In the genomic region with DNA sequence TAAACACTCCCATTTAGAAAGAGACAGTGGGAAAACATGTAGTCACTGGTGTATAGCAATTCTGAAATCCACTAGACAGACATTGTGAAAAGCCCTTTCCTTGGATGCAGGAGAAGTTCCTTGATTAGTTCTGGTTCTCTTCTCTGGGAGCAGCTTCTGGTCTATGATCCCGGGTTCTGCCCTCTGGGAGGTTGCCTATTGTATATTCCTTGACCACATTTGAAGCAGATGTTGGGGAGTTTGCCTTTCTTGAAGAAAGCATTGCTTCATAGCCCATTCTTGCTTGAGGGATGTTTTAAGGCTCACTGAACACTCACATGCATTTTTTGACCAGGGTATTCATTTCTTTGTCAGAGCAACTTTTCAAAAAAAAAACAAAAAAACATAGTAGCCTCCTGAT, we compare ENCODE assay signal across 18 cellular contexts.
DNase-seq lines count a peak whose midpoint lies in the region; ATAC-seq and TF ChIP-seq lines count a peak whose summit lies in the region.
"Had no signal": no experiment of that assay in that cellular context is flagged by ENCODE, and none has a peak within 500 bp of the region (broad histone marks: within the 10 kb centered on the region; RNA-seq: fewer than 3 reads in every experiment).

No MANE protein-coding gene starts in this region.

- no peak overlapping the region for H3K4me3 ChIP-seq in mammary epithelial cell (replicated peaks in 1 of 3; ENCODE audit: insufficient read depth in 1 of 3, low read depth in 2 of 3, low read length in 3 of 3)
- H3K4me3 ChIP-seq in epithelial cell of proximal tubule (ENCODE audit: low read depth, low read length), result no peak overlapping the region
- H3K4me3 ChIP-seq: PC-9 had no signal

- POLR2A ChIA-PET in MCF 10A (lab: Yijun Ruan, JAX), result interaction anchor here (0.7 kb wide), 1 partner anchor 16 kb away, joined by 3 read pairs; no protein-coding TSS in a partner anchor

- CTCF ChIA-PET in mammary epithelial cell (lab: Charles Lee; ENCODE audit: low non-redundant PET), result no interaction called here
- CTCF ChIA-PET in MCF 10A (lab: Yijun Ruan, JAX), result no interaction called here

- no peaks in the 10 kb centered on the region for H3K36me3 ChIP-seq in mammary epithelial cell (ENCODE audit: insufficient read depth, low read length)

- BruUV-seq in mammary epithelial cell (replicated peaks; lab: Mats Ljungman, UMichigan) (no TSS peak), MCF 10A (replicated peaks; lab: Mats Ljungman, UMichigan) (no TSS peak)

- H3K27ac ChIP-seq in mammary epithelial cell (ENCODE audit: insufficient read depth, low read depth, low read length), result no peak overlapping the region
- H3K27ac ChIP-seq: 22Rv1, HL-60, PC-9 had no signal

- H3K27me3 ChIP-seq in mammary epithelial cell (ENCODE audit: insufficient read depth, low read length), result no peaks in the 10 kb centered on the region

- ATAC-seq in stimulated activated naive CD8-positive, alpha-beta T cell treated with anti-CD3 and anti-CD28 coated beads, Interleukin-15, amount 100 ng/mL, for 72 hours, result no peak
- ATAC-seq in stimulated activated naive B cell treated with anti-CD40 and anti-IgM and Interleukin-4, amounts not matched to agents 10 μg/mL and 1 μg/mL and 100 μg/mL, for 72 hours (replicated peaks), result no peak
- ATAC-seq: CD8-positive, alpha-beta T cell had no signal

- H3K27me3 Mint-ChIP-seq in MCF 10A (ENCODE audit: insufficient read depth, unreplicated experiment) (no peaks in the 10 kb centered on the region), CD14-positive monocyte (ENCODE audit: low read depth in 3 of 3) (no peaks in the 10 kb centered on the region)
- H3K27me3 Mint-ChIP-seq in stimulated activated naive CD8-positive, alpha-beta T cell treated with anti-CD3 and anti-CD28 coated beads, Interleukin-15, amount 100 ng/mL, for 72 hours, result no peaks in the 10 kb centered on the region
- H3K27me3 Mint-ChIP-seq in stimulated activated naive B cell treated with anti-CD40 and anti-IgM and Interleukin-4, amounts not matched to agents 10 μg/mL and 1 μg/mL and 100 μg/mL, for 72 hours, result peaks cover 0 to 9% of the 10 kb centered on the region in 2 donors

- H3K27ac Mint-ChIP-seq in MCF 10A (ENCODE audit: low read depth, unreplicated experiment), result no peak overlapping the region
- H3K27ac Mint-ChIP-seq in CD14-positive monocyte, result no peak overlapping the region
- no peak overlapping the region for H3K27ac Mint-ChIP-seq in stimulated activated naive CD8-positive, alpha-beta T cell treated with anti-CD3 and anti-CD28 coated beads, Interleukin-15, amount 100 ng/mL, for 72 hours
- no peak overlapping the region for H3K27ac Mint-ChIP-seq in stimulated activated naive B cell treated with anti-CD40 and anti-IgM and Interleukin-4, amounts not matched to agents 10 μg/mL and 1 μg/mL and 100 μg/mL, for 72 hours
- H3K27ac Mint-ChIP-seq: CD8-positive, alpha-beta T cell had no signal

- no peak overlapping the region for H3K9ac ChIP-seq in mammary epithelial cell (ENCODE audit: insufficient read depth, low read length)

- no peaks in the 10 kb centered on the region for H4K20me1 ChIP-seq in mammary epithelial cell (ENCODE audit: insufficient read depth, low read length)

- peaks cover 8% of the 10 kb centered on the region for H3K4me1 Mint-ChIP-seq in MCF 10A (ENCODE audit: insufficient read depth, unreplicated experiment)
- no peaks in the 10 kb centered on the region for H3K4me1 Mint-ChIP-seq in CD14-positive monocyte
- no peaks in the 10 kb centered on the region for H3K4me1 Mint-ChIP-seq in stimulated activated naive CD8-positive, alpha-beta T cell treated with anti-CD3 and anti-CD28 coated beads, Interleukin-15, amount 100 ng/mL, for 72 hours
- no peaks in the 10 kb centered on the region for H3K4me1 Mint-ChIP-seq in stimulated activated naive B cell treated with anti-CD40 and anti-IgM and Interleukin-4, amounts not matched to agents 10 μg/mL and 1 μg/mL and 100 μg/mL, for 72 hours

- no peaks in the 10 kb centered on the region for H3K4me1 ChIP-seq in mammary epithelial cell (ENCODE audit: insufficient read depth, low read length)

- peak overlapping the region; percentile 2 for H2AFZ ChIP-seq in mammary epithelial cell (ENCODE audit: low read depth, low read length)
- H2AFZ ChIP-seq: PC-9 had no signal

- in situ Hi-C loops in mammary epithelial cell (cut with MboI; ENCODE audit: low sequenced_read_pairs in 2 of 2), result loop anchor here in 1 of 2 donors (25.0 kb wide), 1 partner anchor 644 kb away; a partner anchor contains a TSS

- no peak for DNase-seq in mammary epithelial cell
- no peak for DNase-seq in MCF 10A (ENCODE audit: unreplicated experiment)
- DNase-seq in epithelial cell of proximal tubule (ENCODE audit: low read depth), result peak; percentile 23
- DNase-seq in foreskin melanocyte, result peak; percentile 40
- no peak for DNase-seq in CD14-positive monocyte (ENCODE audit: low spot score)
- DNase-seq in medulla oblongata (ENCODE audit: extremely low spot score), result no peak
- no peak for DNase-seq in stimulated activated naive CD8-positive, alpha-beta T cell treated with anti-CD3 and anti-CD28 coated beads, Interleukin-15, amount 100 ng/mL, for 72 hours
- DNase-seq in stimulated activated naive B cell treated with anti-CD40 and anti-IgM and Interleukin-4, amounts not matched to agents 10 μg/mL and 1 μg/mL and 100 μg/mL, for 72 hours, result no peak
- DNase-seq: Calu3; CD8-positive, alpha-beta T cell; IMR-90; NCI-H1417 treated with DMSO at 0.1 percent for 48 hours; NCI-H187 treated with DMSO at 0.1 percent for 48 hours; NCI-H2227 treated with DMSO at 0.1 percent for 48 hours; NCI-H510A treated with DMSO at 0.1 percent for 48 hours; PC-9 had no signal

- H3K9me3 ChIP-seq in mammary epithelial cell (replicated peaks; ENCODE audit: insufficient read depth, low read length), result no peaks in the 10 kb centered on the region

- peaks cover 4% of the 10 kb centered on the region for H3K36me3 Mint-ChIP-seq in MCF 10A (ENCODE audit: insufficient read depth, unreplicated experiment)
- H3K36me3 Mint-ChIP-seq in CD14-positive monocyte, result no peaks in the 10 kb centered on the region
- H3K36me3 Mint-ChIP-seq in stimulated activated naive B cell treated with anti-CD40 and anti-IgM and Interleukin-4, amounts not matched to agents 10 μg/mL and 1 μg/mL and 100 μg/mL, for 72 hours, result no peaks in the 10 kb centered on the region
- H3K36me3 Mint-ChIP-seq: CD8-positive, alpha-beta T cell had no signal

- TF ChIP-seq CTCF in mammary epithelial cell (conservative IDR thresholded peaks at IDR 0.05 in 1 of 2, IDR thresholded peaks at IDR 0.05 in 1 of 2; ENCODE audit: extremely low read depth in 1 of 2, insufficient read depth in 1 of 2, low read depth in 1 of 2, low read length in 2 of 2) (no peak), MCF 10A (IDR thresholded peaks at IDR 0.05; ENCODE audit: unreplicated experiment) (no peak), epithelial cell of proximal tubule (conservative IDR thresholded peaks at IDR 0.05; ENCODE audit: low read depth, low read length) (no peak), CD14-positive monocyte (IDR thresholded peaks at IDR 0.05) (no peak)

- dilution Hi-C loops in mammary epithelial cell (cut with HindIII; ENCODE audit: low sequenced_read_pairs), result no loop called here

- WGBS in mammary epithelial cell (ENCODE audit: low coverage, missing lambda C conversion rate), result 88% methylated on average over 1 of the region's 1 CpG

- H3K9me3 Mint-ChIP-seq in MCF 10A (ENCODE audit: unreplicated experiment) (no peaks in the 10 kb centered on the region), CD14-positive monocyte (peaks cover 0 to 3% (median 0%) of the 10 kb centered on the region in 7 donors)
- no peaks in the 10 kb centered on the region for H3K9me3 Mint-ChIP-seq in stimulated activated naive CD8-positive, alpha-beta T cell treated with anti-CD3 and anti-CD28 coated beads, Interleukin-15, amount 100 ng/mL, for 72 hours
- H3K9me3 Mint-ChIP-seq in stimulated activated naive B cell treated with anti-CD40 and anti-IgM and Interleukin-4, amounts not matched to agents 10 μg/mL and 1 μg/mL and 100 μg/mL, for 72 hours, result no peaks in the 10 kb centered on the region
- H3K9me3 Mint-ChIP-seq: CD8-positive, alpha-beta T cell had no signal

- H3K4me2 ChIP-seq in mammary epithelial cell (ENCODE audit: insufficient read depth, low read depth, low read length), result no peak overlapping the region
- H3K4me2 ChIP-seq: PC-9 had no signal

- no peak overlapping the region for H3K4me3 Mint-ChIP-seq in MCF 10A (ENCODE audit: unreplicated experiment)
- H3K4me3 Mint-ChIP-seq in CD14-positive monocyte, result no peak overlapping the region
- H3K4me3 Mint-ChIP-seq in stimulated activated naive CD8-positive, alpha-beta T cell treated with anti-CD3 and anti-CD28 coated beads, Interleukin-15, amount 100 ng/mL, for 72 hours, result no peak overlapping the region
- H3K4me3 Mint-ChIP-seq in stimulated activated naive B cell treated with anti-CD40 and anti-IgM and Interleukin-4, amounts not matched to agents 10 μg/mL and 1 μg/mL and 100 μg/mL, for 72 hours, result no peak overlapping the region
- H3K4me3 Mint-ChIP-seq: CD8-positive, alpha-beta T cell had no signal

- no peaks in the 10 kb centered on the region for H3K79me2 ChIP-seq in mammary epithelial cell (ENCODE audit: insufficient read depth, low read length)

- intact Hi-C loops in mammary epithelial cell (cut with micrococcal nuclease), result no loop called here
- intact Hi-C loops in MCF 10A (cut with micrococcal nuclease), result no loop called here
- intact Hi-C loops in CD14-positive monocyte (cut with micrococcal nuclease), result no loop called here

Comparison
In these comparisons a context has a peak if more than half of its experiments do, and no peak if none do; other contexts are left out.
1. DNase-seq: peak in epithelial cell of proximal tubule (single experiment) and foreskin melanocyte (single experiment); none in mammary epithelial cell (single experiment), MCF 10A (single experiment), CD14-positive monocyte (single experiment), medulla oblongata (single experiment), stimulated activated naive CD8-positive, alpha-beta T cell treated with anti-CD3 and anti-CD28 coated beads, Interleukin-15, amount 100 ng/mL, for 72 hours (0 of 2) and stimulated activated naive B cell treated with anti-CD40 and anti-IgM and Interleukin-4, amounts not matched to agents 10 μg/mL and 1 μg/mL and 100 μg/mL, for 72 hours (single experiment).